ENCODE assay signal across 21 cellular contexts in the genomic region with DNA sequence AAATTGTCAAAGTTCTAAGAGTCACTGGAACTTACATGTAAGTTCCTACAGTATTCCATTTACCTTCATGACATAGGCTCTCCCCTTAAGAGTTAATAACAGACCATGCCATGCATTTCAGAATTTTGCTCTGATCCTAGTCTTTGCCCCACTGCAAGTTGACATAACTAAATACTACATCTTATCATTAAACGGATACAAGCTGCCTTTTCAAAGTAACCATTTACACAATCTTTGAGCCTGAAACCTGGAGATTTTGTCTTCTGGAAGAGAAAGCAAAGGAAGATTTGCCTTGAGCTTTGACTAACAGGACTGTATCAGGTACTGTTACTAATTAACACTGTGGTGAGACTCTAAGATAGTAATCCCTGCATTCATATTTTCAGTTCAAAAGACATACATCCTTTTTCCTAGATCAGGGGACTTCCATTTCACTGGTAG. TPM values are rescaled to one million over a fixed set of nuclear protein-coding genes. Genes with fewer than 3 reads are reported as not detected.
DNase-seq lines count a peak whose midpoint lies in the region; ATAC-seq and FAIRE-seq lines count a peak whose summit lies in the region.
"Had no signal": no experiment of that assay in that cellular context is flagged by ENCODE, and none has a peak within 500 bp of the region (broad histone marks: within the 10 kb centered on the region; RNA-seq: fewer than 3 reads in every experiment).

No MANE protein-coding gene starts in this region.

- DNase-seq in RCC 7860 (ENCODE audit: low spot score) = no peak
- no peak for DNase-seq in activated T-helper 2 cell treated with anti-CD3 and anti-CD28 coated beads, Interferon-gamma antibody, Interleukin-2, Interleukin-4, amounts not matched to agents 10 μg/mL and 5 μg/mL and 100 μg/mL, durations not matched to agents 14 hours and 24 hours and 36 hours (ENCODE audit: low spot score)
- no peak for DNase-seq in activated CD8-positive, alpha-beta memory T cell treated with anti-CD3 and anti-CD28 coated beads for 24 hours
- no peak for DNase-seq in activated T-cell treated with anti-CD3 and anti-CD28 coated beads, Interleukin-2, amount 50 U/mL, for 1 hour
- DNase-seq: 8988T; activated CD4-positive, CD25-positive, alpha-beta regulatory T cell; activated effector memory CD4-positive, alpha-beta T cell treated with Interleukin-2 at 50 U/mL for 16 hours; adrenal gland; dorsolateral prefrontal cortex; NCI-H1417; NCI-H2171 treated with DMSO at 0.1 percent for 48 hours; PC-9; retina had no signal

- H3K36me3 Mint-ChIP-seq in activated T-helper 2 cell treated with anti-CD3 and anti-CD28 coated beads, Interferon-gamma antibody, Interleukin-2, Interleukin-4, amounts not matched to agents 10 μg/mL and 5 μg/mL and 100 μg/mL, durations not matched to agents 14 hours and 24 hours and 36 hours (ENCODE audit: low read depth) = no peaks in the 10 kb centered on the region

- no peaks in the 10 kb centered on the region for H3K4me1 Mint-ChIP-seq in activated T-helper 2 cell treated with anti-CD3 and anti-CD28 coated beads, Interferon-gamma antibody, Interleukin-2, Interleukin-4, amounts not matched to agents 10 μg/mL and 5 μg/mL and 100 μg/mL, durations not matched to agents 14 hours and 24 hours and 36 hours (ENCODE audit: low read depth)

- intact Hi-C loops in activated T-helper 2 cell treated with anti-CD3 and anti-CD28 coated beads, Interferon-gamma antibody, Interleukin-2, Interleukin-4, amounts not matched to agents 10 μg/mL and 5 μg/mL and 100 μg/mL, durations not matched to agents 14 hours and 24 hours and 36 hours (cut with micrococcal nuclease) = no loop called here

- no peak overlapping the region for H3K4me3 Mint-ChIP-seq in activated T-helper 2 cell treated with anti-CD3 and anti-CD28 coated beads, Interferon-gamma antibody, Interleukin-2, Interleukin-4, amounts not matched to agents 10 μg/mL and 5 μg/mL and 100 μg/mL, durations not matched to agents 14 hours and 24 hours and 36 hours (ENCODE audit: low read depth)

- FAIRE-seq in RCC 7860 (lab: Jason Lieb, UNC) = peak; percentile 65
- FAIRE-seq: frontal cortex had no signal

- H3K27me3 Mint-ChIP-seq in activated T-helper 2 cell treated with anti-CD3 and anti-CD28 coated beads, Interferon-gamma antibody, Interleukin-2, Interleukin-4, amounts not matched to agents 10 μg/mL and 5 μg/mL and 100 μg/mL, durations not matched to agents 14 hours and 24 hours and 36 hours (ENCODE audit: low read depth) = peaks cover 3% of the 10 kb centered on the region

- H3K9me3 Mint-ChIP-seq in activated T-helper 2 cell treated with anti-CD3 and anti-CD28 coated beads, Interferon-gamma antibody, Interleukin-2, Interleukin-4, amounts not matched to agents 10 μg/mL and 5 μg/mL and 100 μg/mL, durations not matched to agents 14 hours and 24 hours and 36 hours = no peaks in the 10 kb centered on the region

- H3K27ac Mint-ChIP-seq in activated T-helper 2 cell treated with anti-CD3 and anti-CD28 coated beads, Interferon-gamma antibody, Interleukin-2, Interleukin-4, amounts not matched to agents 10 μg/mL and 5 μg/mL and 100 μg/mL, durations not matched to agents 14 hours and 24 hours and 36 hours = no peak overlapping the region

- ATAC-seq in GM18502 (IDR thresholded peaks at IDR 0.05; ENCODE audit: poor library complexity, unreplicated experiment) (peak; percentile 47), GM21447 (IDR thresholded peaks at IDR 0.05; ENCODE audit: unreplicated experiment) (peak; percentile 70), HG02973 (IDR thresholded peaks at IDR 0.05; ENCODE audit: unreplicated experiment) (peak; percentile 73), GM18519 (IDR thresholded peaks at IDR 0.05; ENCODE audit: low FRiP score, unreplicated experiment) (no peak)

RNA-seq across cellular contexts. Expression of a gene that starts 9.3 kb away (rescaled TPM):
- not detected in 2 replicates for total RNA-seq in activated T-helper 2 cell treated with anti-CD3 and anti-CD28 coated beads, Interferon-gamma antibody, Interleukin-2, Interleukin-4, amounts not matched to agents 10 μg/mL and 5 μg/mL and 100 μg/mL, durations not matched to agents 14 hours and 24 hours and 36 hours
- total RNA-seq: cardiac septum, dorsolateral prefrontal cortex, epithelial cell of proximal tubule, frontal cortex, PC-9, thoracic aorta had no signal
